ENCODE assay signal across 28 cellular contexts in the genomic region with DNA sequence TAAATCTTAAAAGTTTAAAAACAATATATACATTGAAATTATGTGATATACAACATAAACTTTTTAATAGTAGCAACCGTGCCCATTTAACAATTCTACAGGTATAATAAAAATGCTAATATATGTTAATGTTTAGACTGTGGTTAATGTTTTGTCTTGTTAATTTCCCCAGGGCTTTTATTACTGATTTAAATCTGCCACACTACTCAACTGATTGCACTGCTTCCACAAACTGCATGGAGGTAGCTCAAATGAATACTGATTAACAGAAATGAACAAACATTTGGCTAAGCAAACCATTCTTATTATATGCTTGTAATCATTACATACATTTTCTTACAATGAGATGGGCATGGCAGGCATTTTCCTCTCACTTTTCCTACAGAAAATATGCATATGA.
"Had no signal": no experiment of that assay in that cellular context is flagged by ENCODE, and none has a peak within 500 bp of the region (broad histone marks: within the 10 kb centered on the region; RNA-seq: fewer than 3 reads in every experiment).

No MANE protein-coding gene starts in this region.

- ATAC-seq: activated T-cell treated with anti-CD3 and anti-CD28 coated beads, Interleukin-2, amount 50 U/mL, for 72 hours; esophagus mucosa; foreskin keratinocyte; left lobe of liver; lower lobe of right lung; naive thymus-derived CD8-positive, alpha-beta T cell; psoas muscle; upper lobe of right lung had no signal

- H3K36me3 Mint-ChIP-seq: activated naive CD8-positive, alpha-beta T cell; immature natural killer cell; naive thymus-derived CD8-positive, alpha-beta T cell; neural progenitor cell had no signal

- H3K9me3 Mint-ChIP-seq: activated T-cell treated with anti-CD3 and anti-CD28 coated beads, Interleukin-2, amount 50 U/mL, for 72 hours; central memory CD8-positive, alpha-beta T cell; dendritic cell treated with granulocyte-macrophage colony-stimulating factor and Interleukin-4, amounts not matched to agents 40 ng/mL and 50 ng/mL, for 4 days; endodermal cell; immature natural killer cell; naive thymus-derived CD8-positive, alpha-beta T cell; neural progenitor cell; T-helper 2 cell treated with Interferon-gamma antibody and Interleukin-4, amounts not matched to agents 5 μg/mL and 100 μg/mL, for 36 hours had no signal

- H3K27me3 Mint-ChIP-seq: activated naive CD8-positive, alpha-beta T cell; dendritic cell treated with granulocyte-macrophage colony-stimulating factor and Interleukin-4, amounts not matched to agents 40 ng/mL and 50 ng/mL, for 4 days; naive thymus-derived CD8-positive, alpha-beta T cell had no signal

- H3K27ac Mint-ChIP-seq: activated naive CD8-positive, alpha-beta T cell; activated T-cell treated with anti-CD3 and anti-CD28 coated beads, Interleukin-2, amount 50 U/mL, for 72 hours; dendritic cell treated with granulocyte-macrophage colony-stimulating factor and Interleukin-4, amounts not matched to agents 40 ng/mL and 50 ng/mL, for 4 days; endodermal cell; immature natural killer cell; naive thymus-derived CD8-positive, alpha-beta T cell; neural progenitor cell; T-helper 2 cell treated with Interferon-gamma antibody and Interleukin-4, amounts not matched to agents 5 μg/mL and 100 μg/mL, for 36 hours had no signal

- H3K4me1 Mint-ChIP-seq: central memory CD8-positive, alpha-beta T cell; immature natural killer cell; naive thymus-derived CD8-positive, alpha-beta T cell; neural progenitor cell had no signal

- DNase-seq: activated CD4-positive, alpha-beta T cell treated with anti-CD3 and anti-CD28 coated beads for 4 hours; activated CD4-positive, alpha-beta T cell treated with anti-CD3 and anti-CD28 coated beads, Interleukin-2, amount 50 U/mL, for 4 hours; activated effector memory CD4-positive, alpha-beta T cell treated with Interleukin-2 at 50 U/mL for 16 hours; activated naive CD4-positive, alpha-beta T cell treated with Interleukin-2 at 50 U/mL for 16 hours; activated T-cell treated with anti-CD3 and anti-CD28 coated beads for 4 hours; activated T-cell treated with anti-CD3 and anti-CD28 coated beads, Interleukin-2, amount 50 U/mL, for 72 hours; anterior cingulate cortex; endodermal cell; foreskin keratinocyte; immature natural killer cell; kidney; lower lobe of right lung; mesenchymal stem cell; naive thymus-derived CD8-positive, alpha-beta T cell; occipital lobe; psoas muscle; stimulated activated CD4-positive, alpha-beta T cell treated with anti-CD3 and anti-CD28 coated beads, Interleukin-15, amount 100 ng/mL, for 24 hours; stimulated activated CD4-positive, alpha-beta T cell treated with anti-CD3 and anti-CD28 coated beads, Interleukin-2, amount 100 ng/mL, for 24 hours; stimulated activated naive CD4-positive, alpha-beta T cell; tibial artery; upper lobe of right lung had no signal

- H3K4me3 Mint-ChIP-seq: activated naive CD8-positive, alpha-beta T cell; activated T-cell treated with anti-CD3 and anti-CD28 coated beads, Interleukin-2, amount 50 U/mL, for 72 hours; central memory CD8-positive, alpha-beta T cell; dendritic cell treated with granulocyte-macrophage colony-stimulating factor and Interleukin-4, amounts not matched to agents 40 ng/mL and 50 ng/mL, for 4 days; endodermal cell; immature natural killer cell; naive thymus-derived CD8-positive, alpha-beta T cell; neural progenitor cell; T-helper 2 cell treated with Interferon-gamma antibody and Interleukin-4, amounts not matched to agents 5 μg/mL and 100 μg/mL, for 36 hours had no signal
